In the genomic region with DNA sequence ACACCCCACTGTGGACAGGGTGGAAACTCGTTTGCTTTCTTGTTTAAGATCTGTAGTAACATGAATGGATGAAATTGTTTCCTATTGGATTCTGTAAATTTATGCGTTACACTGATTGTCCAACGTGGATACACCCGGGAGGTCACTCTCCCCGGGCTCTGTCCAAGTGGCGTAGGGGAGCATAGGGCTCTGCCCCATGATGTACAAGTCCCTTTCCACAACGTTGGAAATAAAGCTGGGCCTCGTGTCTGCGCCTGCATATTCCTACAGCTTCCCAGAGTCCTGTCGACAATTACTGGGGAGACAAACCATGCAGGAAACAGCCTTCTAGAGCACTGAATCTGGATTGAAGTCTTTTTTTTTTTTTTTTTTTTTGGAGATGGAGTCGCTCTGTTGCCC, we compare ENCODE assay signal across 8 cellular contexts. TPM values are rescaled to one million over a fixed set of nuclear protein-coding genes. Genes with fewer than 3 reads are reported as not detected.
DNase-seq lines count a peak whose midpoint lies in the region; ATAC-seq and TF ChIP-seq lines count a peak whose summit lies in the region.

No MANE protein-coding gene starts in this region.

- H3K4me1 Mint-ChIP-seq in effector memory CD8-positive, alpha-beta T cell (ENCODE audit: low read depth in 2 of 2), result peaks cover 49 to 61% of the 10 kb centered on the region in 2 donors

- H3K9me3 ChIP-seq in Peyer's patch, result no peaks in the 10 kb centered on the region
- H3K9me3 ChIP-seq in neutrophil, result no peaks in the 10 kb centered on the region

- peak overlapping the region; percentile 80 for H3K4me3 ChIP-seq in GM12865 (ENCODE audit: low read depth, low read length)
- H3K4me3 ChIP-seq in Peyer's patch, result peak overlapping the region; percentile 41 to 84 (median 71)
- peak overlapping the region; percentile 86 to 97 for H3K4me3 ChIP-seq in neutrophil (ENCODE audit: low read depth in 1 of 2, low read length in 1 of 2)

- DNase-seq in GM12865 (ENCODE audit: low read depth), result peak; percentile 49
- DNase-seq in Peyer's patch, result no peak
- DNase-seq in effector memory CD8-positive, alpha-beta T cell, result no peak
- DNase-seq in foreskin melanocyte, result no peak
- no peak for DNase-seq in AG08395 (ENCODE audit: low spot score)
- DNase-seq in medulla oblongata (ENCODE audit: extremely low spot score), result no peak

- H3K4me1 ChIP-seq in Peyer's patch (peaks cover 0 to 54% (median 16%) of the 10 kb centered on the region in 4 donors), neutrophil (ENCODE audit: control insufficient read depth in 1 of 2, insufficient read depth in 1 of 2, low read depth in 1 of 2, low read length in 1 of 2) (peaks cover 50 to 57% of the 10 kb centered on the region in 2 experiments)

- H3K36me3 ChIP-seq in Peyer's patch, result peaks cover 0 to 36% (median 0%) of the 10 kb centered on the region in 3 donors
- H3K36me3 ChIP-seq in neutrophil, result peaks cover 39% of the 10 kb centered on the region

- H3K27ac Mint-ChIP-seq in effector memory CD8-positive, alpha-beta T cell, result peak overlapping the region; percentile 98

- TF ChIP-seq POLR2A in Peyer's patch (IDR thresholded peaks at IDR 0.05), result no peak

- H3K9me3 Mint-ChIP-seq in effector memory CD8-positive, alpha-beta T cell, result no peaks in the 10 kb centered on the region

- TF ChIP-seq CTCF in GM12865 (IDR thresholded peaks at IDR 0.05; ENCODE audit: insufficient read depth, low read depth, low read length, missing control alignments) (no peak), Peyer's patch (IDR thresholded peaks at IDR 0.05) (no peak), neutrophil (IDR thresholded peaks at IDR 0.05) (no peak)

- peaks cover 77% of the 10 kb centered on the region for H3K36me3 Mint-ChIP-seq in effector memory CD8-positive, alpha-beta T cell (ENCODE audit: insufficient read depth)

- H3K27ac ChIP-seq in Peyer's patch (peak overlapping the region; percentile 73 to 91 (median 88)), neutrophil (peak overlapping the region; percentile 85)

- H3K4me3 Mint-ChIP-seq in effector memory CD8-positive, alpha-beta T cell, result peak overlapping the region; percentile 98 to 100

- ATAC-seq in effector memory CD8-positive, alpha-beta T cell (replicated peaks), result no peak
- no peak for ATAC-seq in GM18907 (IDR thresholded peaks at IDR 0.05; ENCODE audit: unreplicated experiment)

- H3K27me3 ChIP-seq in Peyer's patch (no peaks in the 10 kb centered on the region), neutrophil (no peaks in the 10 kb centered on the region)

- no peaks in the 10 kb centered on the region for H3K27me3 Mint-ChIP-seq in effector memory CD8-positive, alpha-beta T cell

RNA-seq across cellular contexts. Expression of gene RCC1, which starts 1.4 kb away (rescaled TPM):
- 10 to 100 TPM; 18.2 to 66.8 (median 25.8) TPM for total RNA-seq in Peyer's patch

RNA-seq across cellular contexts. Expression of gene TRNAU1AP, which starts 45.6 kb away (rescaled TPM):
- total RNA-seq in Peyer's patch, result 10 to 100 TPM; 12.3 to 48.7 (median 25.4) TPM
